Comparison of ENCODE assay signal across 13 cellular contexts in genomic region chr16:56370836-56371235, GRCh38. TPM values are rescaled to one million over a fixed set of nuclear protein-coding genes. Genes with fewer than 3 reads are reported as not detected.
A peak's percentile ranks its signal among the peaks of the same experiment; 100 is the strongest.
DNase-seq lines count a peak whose midpoint lies in the region; ATAC-seq and TF ChIP-seq lines count a peak whose summit lies in the region.
"Had no signal": no experiment of that assay in that cellular context is flagged by ENCODE, and none has a peak within 500 bp of the region (broad histone marks: within the 10 kb centered on the region; RNA-seq: fewer than 3 reads in every experiment).

No MANE protein-coding gene starts in this region.

- H3K4me1 Mint-ChIP-seq in stimulated activated memory B cell treated with anti-CD40 and anti-IgM and Interleukin-4, amounts not matched to agents 10 μg/mL and 1 μg/mL and 100 μg/mL, for 72 hours = peaks cover 9% of the 10 kb centered on the region
- H3K4me1 Mint-ChIP-seq in natural killer cell treated with Interleukin-12 subunit alpha and Interleukin-12 subunit beta and Interleukin-15 and Interleukin-18, amount 100 ng/mL, for 72 hours (ENCODE audit: low read depth in 2 of 2) = peaks cover 13 to 17% of the 10 kb centered on the region in 2 donors

- H3K4me2 ChIP-seq in osteoblast (ENCODE audit: insufficient read depth, low read length) = no peak overlapping the region

- no peak overlapping the region for H3K4me3 Mint-ChIP-seq in stimulated activated memory B cell treated with anti-CD40 and anti-IgM and Interleukin-4, amounts not matched to agents 10 μg/mL and 1 μg/mL and 100 μg/mL, for 72 hours
- H3K4me3 Mint-ChIP-seq in natural killer cell treated with Interleukin-12 subunit alpha and Interleukin-12 subunit beta and Interleukin-15 and Interleukin-18, amount 100 ng/mL, for 72 hours = no peak overlapping the region

- H3K79me2 ChIP-seq in osteoblast (ENCODE audit: insufficient read depth, low read length) = peaks cover 20% of the 10 kb centered on the region

- H3K36me3 Mint-ChIP-seq in stimulated activated memory B cell treated with anti-CD40 and anti-IgM and Interleukin-4, amounts not matched to agents 10 μg/mL and 1 μg/mL and 100 μg/mL, for 72 hours = peaks cover 56% of the 10 kb centered on the region
- peaks cover 7% of the 10 kb centered on the region for H3K36me3 Mint-ChIP-seq in natural killer cell treated with Interleukin-12 subunit alpha and Interleukin-12 subunit beta and Interleukin-15 and Interleukin-18, amount 100 ng/mL, for 72 hours

- no peak overlapping the region for H3K27ac ChIP-seq in osteoblast (ENCODE audit: low read depth, low read length)

- DNase-seq in HCEC 1CT (peak; percentile 13), dermis blood vessel endothelial cell (peak; percentile 41), left lobe of liver (ENCODE audit: low spot score) (peak; percentile 69), activated gamma-delta T cell treated with Interleukin-2 at 50 U/mL for 16 hours (no peak), osteoblast (ENCODE audit: insufficient read length, low spot score, missing footprints) (no peak)
- DNase-seq in natural killer cell treated with Interleukin-12 subunit alpha and Interleukin-12 subunit beta and Interleukin-15 and Interleukin-18, amount 100 ng/mL, for 72 hours (ENCODE audit: low spot score) = no peak
- DNase-seq: DMS153; KG1; NCI-H1930; stimulated activated CD4-positive, alpha-beta T cell treated with anti-CD3 and anti-CD28 coated beads, Interleukin-4, amount 100 ng/mL, for 1 hour had no signal

- peak overlapping the region; percentile 19 for H3K27ac Mint-ChIP-seq in stimulated activated memory B cell treated with anti-CD40 and anti-IgM and Interleukin-4, amounts not matched to agents 10 μg/mL and 1 μg/mL and 100 μg/mL, for 72 hours
- H3K27ac Mint-ChIP-seq in natural killer cell treated with Interleukin-12 subunit alpha and Interleukin-12 subunit beta and Interleukin-15 and Interleukin-18, amount 100 ng/mL, for 72 hours = no peak overlapping the region

- no peaks in the 10 kb centered on the region for H4K20me1 ChIP-seq in osteoblast (ENCODE audit: insufficient read depth, low read length)

- H3K36me3 ChIP-seq in osteoblast (ENCODE audit: insufficient read depth, low read length) = peaks cover 30% of the 10 kb centered on the region

- no peak overlapping the region for H3K4me3 ChIP-seq in osteoblast (ENCODE audit: insufficient read depth, low read length)
- H3K4me3 ChIP-seq: GM12878 had no signal

- no peak for TF ChIP-seq CTCF in osteoblast (IDR thresholded peaks at IDR 0.05; ENCODE audit: extremely low read depth, low read depth, low read length)

- H3K27me3 ChIP-seq in osteoblast (ENCODE audit: insufficient read depth, low read length) = no peaks in the 10 kb centered on the region

- H3K9me3 ChIP-seq in osteoblast (ENCODE audit: low read depth, low read length) = no peaks in the 10 kb centered on the region

- no peaks in the 10 kb centered on the region for H3K9me3 Mint-ChIP-seq in stimulated activated memory B cell treated with anti-CD40 and anti-IgM and Interleukin-4, amounts not matched to agents 10 μg/mL and 1 μg/mL and 100 μg/mL, for 72 hours
- no peaks in the 10 kb centered on the region for H3K9me3 Mint-ChIP-seq in natural killer cell treated with Interleukin-12 subunit alpha and Interleukin-12 subunit beta and Interleukin-15 and Interleukin-18, amount 100 ng/mL, for 72 hours

- peak; percentile 70 for ATAC-seq in left lobe of liver
- ATAC-seq in stimulated activated memory B cell treated with anti-CD40 and anti-IgM and Interleukin-4, amounts not matched to agents 10 μg/mL and 1 μg/mL and 100 μg/mL, for 72 hours = no peak
- ATAC-seq in GM21360 (IDR thresholded peaks at IDR 0.05; ENCODE audit: unreplicated experiment) = no peak
- no peak for ATAC-seq in natural killer cell treated with Interleukin-12 subunit alpha and Interleukin-12 subunit beta and Interleukin-15 and Interleukin-18, amount 100 ng/mL, for 72 hours
- ATAC-seq: GM12878 had no signal

- H2AFZ ChIP-seq in osteoblast (ENCODE audit: low read length) = no peak overlapping the region

- peaks cover 15% of the 10 kb centered on the region for H3K4me1 ChIP-seq in osteoblast (ENCODE audit: insufficient read depth, low read length)

- H3K27me3 Mint-ChIP-seq in stimulated activated memory B cell treated with anti-CD40 and anti-IgM and Interleukin-4, amounts not matched to agents 10 μg/mL and 1 μg/mL and 100 μg/mL, for 72 hours = no peaks in the 10 kb centered on the region
- no peaks in the 10 kb centered on the region for H3K27me3 Mint-ChIP-seq in natural killer cell treated with Interleukin-12 subunit alpha and Interleukin-12 subunit beta and Interleukin-15 and Interleukin-18, amount 100 ng/mL, for 72 hours

RNA-seq across cellular contexts. Expression of gene AMFR, which starts 54.5 kb away (rescaled TPM):
- total RNA-seq in dermis blood vessel endothelial cell (244 and 318 TPM in 2 replicates), left lobe of liver (159 TPM), osteoblast (279 and 339 TPM in 2 replicates)
- 10 to 100 TPM; 46.5 to 86.2 TPM for total RNA-seq in natural killer cell treated with Interleukin-12 subunit alpha and Interleukin-12 subunit beta and Interleukin-15 and Interleukin-18, amount 100 ng/mL, for 72 hours

Comparison
In these comparisons a context has a peak if more than half of its experiments do, and no peak if none do; other contexts are left out.
1. DNase-seq: peak in HCEC 1CT (single experiment), dermis blood vessel endothelial cell (single experiment) and left lobe of liver (single experiment); none in activated gamma-delta T cell treated with Interleukin-2 at 50 U/mL for 16 hours (single experiment), natural killer cell treated with Interleukin-12 subunit alpha and Interleukin-12 subunit beta and Interleukin-15 and Interleukin-18, amount 100 ng/mL, for 72 hours (single experiment) and osteoblast (single experiment).